ENCODE assay signal across 21 cellular contexts in genomic region chr2:109403841-109404201, GRCh38.
A peak's percentile ranks its signal among the peaks of the same experiment; 100 is the strongest.
DNase-seq lines count a peak whose midpoint lies in the region; ATAC-seq and TF ChIP-seq lines count a peak whose summit lies in the region.
"Had no signal": no experiment of that assay in that cellular context is flagged by ENCODE, and none has a peak within 500 bp of the region (broad histone marks: within the 10 kb centered on the region; RNA-seq: fewer than 3 reads in every experiment).

No MANE protein-coding gene starts in this region.

- H2AFZ ChIP-seq in MM.1S (ENCODE audit: low read length) = no peak overlapping the region

- no peaks in the 10 kb centered on the region for H3K9me3 Mint-ChIP-seq in HFFc6
- H3K9me3 Mint-ChIP-seq in stimulated activated naive B cell treated with anti-CD40 and anti-IgM and Interleukin-4, amounts not matched to agents 10 μg/mL and 1 μg/mL and 100 μg/mL, for 72 hours = no peaks in the 10 kb centered on the region
- H3K9me3 Mint-ChIP-seq: CD4-positive, alpha-beta T cell; central memory CD8-positive, alpha-beta T cell; memory B cell had no signal

- H3K36me3 ChIP-seq in MM.1S (replicated peaks; ENCODE audit: insufficient read depth, low read length) = no peaks in the 10 kb centered on the region
- H3K36me3 ChIP-seq: ovary had no signal

- ATAC-seq in stimulated activated naive B cell treated with anti-CD40 and anti-IgM and Interleukin-4, amounts not matched to agents 10 μg/mL and 1 μg/mL and 100 μg/mL, for 72 hours (replicated peaks) = peak; percentile 29 to 42
- no peak for ATAC-seq in GM19467 (IDR thresholded peaks at IDR 0.05; ENCODE audit: unreplicated experiment)
- ATAC-seq: right cardiac atrium had no signal

- H3K27me3 ChIP-seq in MM.1S (replicated peaks; ENCODE audit: insufficient read depth, low read length) = no peaks in the 10 kb centered on the region
- H3K27me3 ChIP-seq: ovary, SJSA1 had no signal

- no peak overlapping the region for H3K27ac Mint-ChIP-seq in HFFc6
- no peak overlapping the region for H3K27ac Mint-ChIP-seq in stimulated activated naive B cell treated with anti-CD40 and anti-IgM and Interleukin-4, amounts not matched to agents 10 μg/mL and 1 μg/mL and 100 μg/mL, for 72 hours
- H3K27ac Mint-ChIP-seq: CD4-positive, alpha-beta T cell; memory B cell had no signal

- no peaks in the 10 kb centered on the region for H3K36me3 Mint-ChIP-seq in HFFc6 (ENCODE audit: low read depth)
- no peaks in the 10 kb centered on the region for H3K36me3 Mint-ChIP-seq in stimulated activated naive B cell treated with anti-CD40 and anti-IgM and Interleukin-4, amounts not matched to agents 10 μg/mL and 1 μg/mL and 100 μg/mL, for 72 hours
- H3K36me3 Mint-ChIP-seq: memory B cell had no signal

- TF ChIP-seq CTCF in HFFc6 (IDR thresholded peaks at IDR 0.05) (no peak), MM.1S (IDR thresholded peaks at IDR 0.05; ENCODE audit: low read length) (no peak)

- no peak overlapping the region for H3K4me2 ChIP-seq in MM.1S (ENCODE audit: low read depth, low read length)

- peaks cover 12% of the 10 kb centered on the region for H3K27me3 Mint-ChIP-seq in HFFc6 (ENCODE audit: insufficient read depth)
- peaks cover 0 to 6% of the 10 kb centered on the region in 2 donors for H3K27me3 Mint-ChIP-seq in stimulated activated naive B cell treated with anti-CD40 and anti-IgM and Interleukin-4, amounts not matched to agents 10 μg/mL and 1 μg/mL and 100 μg/mL, for 72 hours
- H3K27me3 Mint-ChIP-seq: CD4-positive, alpha-beta T cell had no signal

- DNase-seq in activated T-cell treated with anti-CD3 and anti-CD28 coated beads for 48 hours (ENCODE audit: low read depth) (peak; percentile 2), HFFc6 (peak; percentile 7), cerebellum (ENCODE audit: low spot score) (no peak), MM.1S (no peak)
- no peak for DNase-seq in activated T-cell treated with anti-CD3 and anti-CD28 coated beads, Interleukin-2, amount 50 U/mL, for 1 hour
- DNase-seq in stimulated activated naive B cell treated with anti-CD40 and anti-IgM and Interleukin-4, amounts not matched to agents 10 μg/mL and 1 μg/mL and 100 μg/mL, for 72 hours = no peak
- DNase-seq: activated gamma-delta T cell; aorta; CD4-positive, alpha-beta T cell; erythroblast; GOT3; NCI-H187; NCI-H82; ovary; T-helper 2 cell had no signal

- no peaks in the 10 kb centered on the region for H3K9me2 ChIP-seq in MM.1S (replicated peaks; ENCODE audit: insufficient read depth, low read length)

- H4K20me1 ChIP-seq in MM.1S (ENCODE audit: insufficient read depth, low read length) = no peaks in the 10 kb centered on the region

- no peak overlapping the region for H3K9ac ChIP-seq in MM.1S (ENCODE audit: low read length)

- no peak overlapping the region for H3K4me3 Mint-ChIP-seq in HFFc6
- no peak overlapping the region for H3K4me3 Mint-ChIP-seq in stimulated activated naive B cell treated with anti-CD40 and anti-IgM and Interleukin-4, amounts not matched to agents 10 μg/mL and 1 μg/mL and 100 μg/mL, for 72 hours
- H3K4me3 Mint-ChIP-seq: CD4-positive, alpha-beta T cell; central memory CD8-positive, alpha-beta T cell; memory B cell had no signal

- no peaks in the 10 kb centered on the region for H3K79me2 ChIP-seq in MM.1S (ENCODE audit: low read length)

- H3K9me3 ChIP-seq in MM.1S (replicated peaks; ENCODE audit: insufficient read depth, low read length) = no peaks in the 10 kb centered on the region
- H3K9me3 ChIP-seq: ovary, SJSA1 had no signal

- no peak overlapping the region for H3K4me3 ChIP-seq in MM.1S (ENCODE audit: low read length)
- H3K4me3 ChIP-seq: ovary, SJSA1 had no signal

- H3K27ac ChIP-seq in angular gyrus (ENCODE audit: low read depth, low read length) = peak overlapping the region; percentile 10
- H3K27ac ChIP-seq in MM.1S (ENCODE audit: low read length) = no peak overlapping the region
- H3K27ac ChIP-seq: ovary, SJSA1 had no signal

- no peaks in the 10 kb centered on the region for H3F3A ChIP-seq in MM.1S (ENCODE audit: insufficient read depth, low read length)

- H3K4me1 Mint-ChIP-seq in HFFc6 (ENCODE audit: low read depth) = peaks cover 16% of the 10 kb centered on the region
- peaks cover 16 to 22% of the 10 kb centered on the region in 2 donors for H3K4me1 Mint-ChIP-seq in stimulated activated naive B cell treated with anti-CD40 and anti-IgM and Interleukin-4, amounts not matched to agents 10 μg/mL and 1 μg/mL and 100 μg/mL, for 72 hours
- H3K4me1 Mint-ChIP-seq: central memory CD8-positive, alpha-beta T cell had no signal

- no peaks in the 10 kb centered on the region for H3K4me1 ChIP-seq in MM.1S (ENCODE audit: low read length)

Comparison
In these comparisons a context has a peak if more than half of its experiments do, and no peak if none do; other contexts are left out.
1. DNase-seq: peak in activated T-cell treated with anti-CD3 and anti-CD28 coated beads for 48 hours (single experiment) and HFFc6 (single experiment); none in activated T-cell treated with anti-CD3 and anti-CD28 coated beads, Interleukin-2, amount 50 U/mL, for 1 hour (single experiment), stimulated activated naive B cell treated with anti-CD40 and anti-IgM and Interleukin-4, amounts not matched to agents 10 μg/mL and 1 μg/mL and 100 μg/mL, for 72 hours (single experiment), cerebellum (single experiment) and MM.1S (single experiment).